ENCODE assay signal across 21 cellular contexts in the genomic region with DNA sequence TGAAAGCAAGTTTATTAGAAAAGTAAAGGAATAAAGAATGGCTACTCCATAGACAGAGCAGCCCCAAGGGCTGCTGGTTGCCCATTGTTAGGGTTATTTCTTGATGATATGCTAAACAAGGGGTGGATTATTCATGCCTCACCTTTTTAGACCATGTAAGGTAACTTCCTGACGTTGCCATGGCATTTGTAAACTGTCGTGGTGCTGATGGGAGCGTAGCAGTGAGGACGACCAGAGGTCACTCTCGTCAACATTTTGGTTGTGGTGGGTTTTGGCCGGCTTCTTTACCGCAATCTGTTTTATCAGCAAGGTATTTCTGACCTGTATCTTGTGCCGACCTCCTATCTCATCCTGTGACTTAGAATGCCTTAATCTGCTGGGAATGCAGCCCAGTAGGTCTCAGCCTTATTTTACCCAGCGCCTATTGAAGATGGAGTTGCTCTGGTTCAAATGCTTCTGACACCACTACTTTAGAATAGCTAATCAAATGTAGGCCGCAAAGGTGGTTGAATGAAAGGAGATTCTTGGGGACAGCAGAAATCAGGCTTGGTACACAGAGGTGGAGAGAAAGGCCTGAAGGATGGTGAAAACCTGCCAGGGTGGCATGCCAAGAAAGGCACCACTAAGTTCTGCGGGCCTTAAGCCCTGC. TPM values are rescaled to one million over a fixed set of nuclear protein-coding genes. Genes with fewer than 3 reads are reported as not detected.
DNase-seq lines count a peak whose midpoint lies in the region; ATAC-seq and TF ChIP-seq lines count a peak whose summit lies in the region.
"Had no signal": no experiment of that assay in that cellular context is flagged by ENCODE, and none has a peak within 500 bp of the region (broad histone marks: within the 10 kb centered on the region; RNA-seq: fewer than 3 reads in every experiment).

No MANE protein-coding gene starts in this region.

- H3K27me3 Mint-ChIP-seq in activated naive CD4-positive, alpha-beta T cell treated with anti-CD3 and anti-CD28 coated beads, Interleukin-2, amount 50 U/mL, for 24 hours: no peaks in the 10 kb centered on the region
- H3K27me3 Mint-ChIP-seq in activated T-helper 1 cell treated with anti-CD3 and anti-CD28 coated beads, Interleukin-12 subunit alpha, Interleukin-12 subunit beta, Interleukin-2, Interleukin-4 antibody, amounts not matched to agents 30 ng/mL and 10 ng/mL and 1 ng/mL, durations not matched to agents 14 hours and 24 hours and 36 hours (ENCODE audit: insufficient read depth): peaks cover 24% of the 10 kb centered on the region
- H3K27me3 Mint-ChIP-seq in memory B cell (no peaks in the 10 kb centered on the region), type B pancreatic cell (peaks cover 34% of the 10 kb centered on the region)

- peak overlapping the region; percentile 80 for H3K4me3 Mint-ChIP-seq in activated naive CD4-positive, alpha-beta T cell treated with anti-CD3 and anti-CD28 coated beads, Interleukin-2, amount 50 U/mL, for 24 hours
- H3K4me3 Mint-ChIP-seq in activated T-helper 1 cell treated with anti-CD3 and anti-CD28 coated beads, Interleukin-12 subunit alpha, Interleukin-12 subunit beta, Interleukin-2, Interleukin-4 antibody, amounts not matched to agents 30 ng/mL and 10 ng/mL and 1 ng/mL, durations not matched to agents 14 hours and 24 hours and 36 hours: peak overlapping the region; percentile 76
- peak overlapping the region; percentile 87 for H3K4me3 Mint-ChIP-seq in memory B cell
- peak overlapping the region; percentile 79 for H3K4me3 Mint-ChIP-seq in type B pancreatic cell

- in situ Hi-C loops in HAP-1 (cut with MboI; ENCODE audit: low sequenced_read_pairs): no loop called here

- H3K9me3 ChIP-seq in HAP-1: no peaks in the 10 kb centered on the region
- H3K9me3 ChIP-seq: ovary, upper lobe of right lung had no signal

- no peaks in the 10 kb centered on the region for H3K9me3 Mint-ChIP-seq in activated naive CD4-positive, alpha-beta T cell treated with anti-CD3 and anti-CD28 coated beads, Interleukin-2, amount 50 U/mL, for 24 hours
- H3K9me3 Mint-ChIP-seq in activated T-helper 1 cell treated with anti-CD3 and anti-CD28 coated beads, Interleukin-12 subunit alpha, Interleukin-12 subunit beta, Interleukin-2, Interleukin-4 antibody, amounts not matched to agents 30 ng/mL and 10 ng/mL and 1 ng/mL, durations not matched to agents 14 hours and 24 hours and 36 hours: no peaks in the 10 kb centered on the region
- H3K9me3 Mint-ChIP-seq in memory B cell (no peaks in the 10 kb centered on the region), type B pancreatic cell (no peaks in the 10 kb centered on the region)
- H3K9me3 Mint-ChIP-seq: activated T-helper 2 cell treated with anti-CD3 and anti-CD28 coated beads, Interferon-gamma antibody, Interleukin-2, Interleukin-4, amounts not matched to agents 10 μg/mL and 5 μg/mL and 100 μg/mL, durations not matched to agents 14 hours and 24 hours and 36 hours had no signal

- H3K36me3 Mint-ChIP-seq in activated naive CD4-positive, alpha-beta T cell treated with anti-CD3 and anti-CD28 coated beads, Interleukin-2, amount 50 U/mL, for 24 hours: no peaks in the 10 kb centered on the region
- H3K36me3 Mint-ChIP-seq in activated T-helper 1 cell treated with anti-CD3 and anti-CD28 coated beads, Interleukin-12 subunit alpha, Interleukin-12 subunit beta, Interleukin-2, Interleukin-4 antibody, amounts not matched to agents 30 ng/mL and 10 ng/mL and 1 ng/mL, durations not matched to agents 14 hours and 24 hours and 36 hours (ENCODE audit: low read depth): no peaks in the 10 kb centered on the region
- peaks cover 6% of the 10 kb centered on the region for H3K36me3 Mint-ChIP-seq in memory B cell
- H3K36me3 Mint-ChIP-seq in type B pancreatic cell: no peaks in the 10 kb centered on the region

- H3K27me3 ChIP-seq in HAP-1 (ENCODE audit: low read depth): no peaks in the 10 kb centered on the region
- H3K27me3 ChIP-seq: ovary had no signal

- no peak for DNase-seq in activated naive CD4-positive, alpha-beta T cell treated with Interleukin-2 at 50 U/mL for 16 hours
- DNase-seq in activated T-helper 1 cell treated with anti-CD3 and anti-CD28 coated beads, Interleukin-12 subunit alpha, Interleukin-12 subunit beta, Interleukin-2, Interleukin-4 antibody, amounts not matched to agents 30 ng/mL and 10 ng/mL and 1 ng/mL, durations not matched to agents 14 hours and 24 hours and 36 hours (ENCODE audit: low spot score): no peak
- DNase-seq in memory B cell (ENCODE audit: low spot score in 2 of 2): no peak
- DNase-seq in type B pancreatic cell (ENCODE audit: extremely low spot score, unreplicated experiment): no peak
- DNase-seq in activated CD4-positive, alpha-beta T cell treated with anti-CD3 and anti-CD28 coated beads, Interleukin-2, amount 50 U/mL, for 1 hour: no peak
- no peak for DNase-seq in SHP77 treated with DMSO at 0.1 percent for 48 hours (lab: John Stamatoyannopoulos, UW)
- no peak for DNase-seq in HAP-1 (ENCODE audit: low spot score in 2 of 2)
- DNase-seq: activated CD4-positive, alpha-beta T cell treated with anti-CD3 and anti-CD28 coated beads, Interleukin-2, amount 50 U/mL, for 4 hours; aorta; GF-D8; glutamatergic neuron; kidney; MM.1S; NCI-H2029; NCI-H510A; ovary; SHP77; stimulated activated CD4-positive, alpha-beta T cell treated with anti-CD3 and anti-CD28 coated beads, Interleukin-4, amount 100 ng/mL, for 4 hours; upper lobe of right lung had no signal

- no peak overlapping the region for H3K27ac Mint-ChIP-seq in activated naive CD4-positive, alpha-beta T cell treated with anti-CD3 and anti-CD28 coated beads, Interleukin-2, amount 50 U/mL, for 24 hours
- H3K27ac Mint-ChIP-seq in activated T-helper 1 cell treated with anti-CD3 and anti-CD28 coated beads, Interleukin-12 subunit alpha, Interleukin-12 subunit beta, Interleukin-2, Interleukin-4 antibody, amounts not matched to agents 30 ng/mL and 10 ng/mL and 1 ng/mL, durations not matched to agents 14 hours and 24 hours and 36 hours: no peak overlapping the region
- H3K27ac Mint-ChIP-seq in memory B cell (peak overlapping the region; percentile 87), type B pancreatic cell (peak overlapping the region; percentile 16)

- no peak for TF ChIP-seq CTCF in type B pancreatic cell (conservative IDR thresholded peaks at IDR 0.05)

- H3K36me3 ChIP-seq in HAP-1 (replicated peaks): peaks cover 5% of the 10 kb centered on the region; the same call in 1 of the 2 replicates
- H3K36me3 ChIP-seq: ovary, upper lobe of right lung had no signal

- intact Hi-C loops in activated T-helper 1 cell treated with anti-CD3 and anti-CD28 coated beads, Interleukin-12 subunit alpha, Interleukin-12 subunit beta, Interleukin-2, Interleukin-4 antibody, amounts not matched to agents 30 ng/mL and 10 ng/mL and 1 ng/mL, durations not matched to agents 14 hours and 24 hours and 36 hours (cut with micrococcal nuclease): no loop called here

- H3K4me1 ChIP-seq in HAP-1: no peaks in the 10 kb centered on the region

- H3K4me1 Mint-ChIP-seq in activated naive CD4-positive, alpha-beta T cell treated with anti-CD3 and anti-CD28 coated beads, Interleukin-2, amount 50 U/mL, for 24 hours: peaks cover 16% of the 10 kb centered on the region
- H3K4me1 Mint-ChIP-seq in activated T-helper 1 cell treated with anti-CD3 and anti-CD28 coated beads, Interleukin-12 subunit alpha, Interleukin-12 subunit beta, Interleukin-2, Interleukin-4 antibody, amounts not matched to agents 30 ng/mL and 10 ng/mL and 1 ng/mL, durations not matched to agents 14 hours and 24 hours and 36 hours (ENCODE audit: low read depth): peaks cover 20% of the 10 kb centered on the region
- H3K4me1 Mint-ChIP-seq in memory B cell (peaks cover 22% of the 10 kb centered on the region), type B pancreatic cell (ENCODE audit: unreplicated experiment) (peaks cover 8% of the 10 kb centered on the region)

- no peak for ATAC-seq in memory B cell (ENCODE audit: low read depth)
- ATAC-seq: upper lobe of right lung had no signal

- H3K4me3 ChIP-seq in HAP-1: no peak overlapping the region

RNA-seq across cellular contexts. Expression of a gene that starts 17.9 kb away (rescaled TPM):
- total RNA-seq in activated T-helper 1 cell treated with anti-CD3 and anti-CD28 coated beads, Interleukin-12 subunit alpha, Interleukin-12 subunit beta, Interleukin-2, Interleukin-4 antibody, amounts not matched to agents 30 ng/mL and 10 ng/mL and 1 ng/mL, durations not matched to agents 14 hours and 24 hours and 36 hours: 0.44 and 0.56 TPM in 2 replicates
- total RNA-seq in type B pancreatic cell (ENCODE audit: low replicate concordance): 38.6 and 94.9 TPM in 2 replicates

RNA-seq across cellular contexts. Expression of a gene that starts 26.0 kb away (rescaled TPM):
- total RNA-seq in activated T-helper 1 cell treated with anti-CD3 and anti-CD28 coated beads, Interleukin-12 subunit alpha, Interleukin-12 subunit beta, Interleukin-2, Interleukin-4 antibody, amounts not matched to agents 30 ng/mL and 10 ng/mL and 1 ng/mL, durations not matched to agents 14 hours and 24 hours and 36 hours: 9.5 and 9.8 TPM in 2 replicates
- 6.3 and 13.8 TPM in 2 replicates for total RNA-seq in type B pancreatic cell (ENCODE audit: low replicate concordance)

RNA-seq across cellular contexts. Expression of a gene that starts 54.3 kb away (rescaled TPM):
- 14.1 and 15.5 TPM in 2 replicates for total RNA-seq in activated T-helper 1 cell treated with anti-CD3 and anti-CD28 coated beads, Interleukin-12 subunit alpha, Interleukin-12 subunit beta, Interleukin-2, Interleukin-4 antibody, amounts not matched to agents 30 ng/mL and 10 ng/mL and 1 ng/mL, durations not matched to agents 14 hours and 24 hours and 36 hours
- total RNA-seq in type B pancreatic cell (ENCODE audit: low replicate concordance): 15.7 and 27.8 TPM in 2 replicates

Comparison
In these comparisons a context has a peak if more than half of its experiments do, and no peak if none do; other contexts are left out.
1. H3K27ac Mint-ChIP-seq: peak in memory B cell (single experiment) and type B pancreatic cell (single experiment); none in activated naive CD4-positive, alpha-beta T cell treated with anti-CD3 and anti-CD28 coated beads, Interleukin-2, amount 50 U/mL, for 24 hours (single experiment) and activated T-helper 1 cell treated with anti-CD3 and anti-CD28 coated beads, Interleukin-12 subunit alpha, Interleukin-12 subunit beta, Interleukin-2, Interleukin-4 antibody, amounts not matched to agents 30 ng/mL and 10 ng/mL and 1 ng/mL, durations not matched to agents 14 hours and 24 hours and 36 hours (single experiment).
2. RNA of a gene that starts 17.9 kb away (total RNA-seq): 38.6 to 94.9 TPM in type B pancreatic cell; 0.44 to 0.56 TPM in activated T-helper 1 cell treated with anti-CD3 and anti-CD28 coated beads, Interleukin-12 subunit alpha, Interleukin-12 subunit beta, Interleukin-2, Interleukin-4 antibody, amounts not matched to agents 30 ng/mL and 10 ng/mL and 1 ng/mL, durations not matched to agents 14 hours and 24 hours and 36 hours; every median in the first group is over 10 times any median in the second.
3. Peak in every context shown above with its lines, with median percentiles within 50 percentile points of each other: H3K4me3 Mint-ChIP-seq.